ENCODE assay signal across 8 cellular contexts in genomic region chr14:90399541-90400444, GRCh38. TPM values are rescaled to one million over a fixed set of nuclear protein-coding genes. Genes with fewer than 3 reads are reported as not detected.
DNase-seq lines count a peak whose midpoint lies in the region; ATAC-seq and TF ChIP-seq lines count a peak whose summit lies in the region.

No MANE protein-coding gene starts in this region.

- peaks cover 47% of the 10 kb centered on the region for H3K79me2 ChIP-seq in GM23338 (replicated peaks; ENCODE audit: insufficient read depth)

- no peak overlapping the region for H2AFZ ChIP-seq in GM23338

- H3K4me1 ChIP-seq in GM23338 (ENCODE audit: insufficient read depth): peaks cover 14% of the 10 kb centered on the region

- H3K27ac ChIP-seq in GM23338 (ENCODE audit: low read depth) (no peak overlapping the region), RWPE1 (peak overlapping the region; percentile 40)

- H3K4me1 Mint-ChIP-seq in GM23338: peaks cover 14% of the 10 kb centered on the region
- peaks cover 48% of the 10 kb centered on the region for H3K4me1 Mint-ChIP-seq in activated T-helper 2 cell treated with anti-CD3 and anti-CD28 coated beads, Interferon-gamma antibody, Interleukin-2, Interleukin-4, amounts not matched to agents 10 μg/mL and 5 μg/mL and 100 μg/mL, durations not matched to agents 14 hours and 24 hours and 36 hours (ENCODE audit: low read depth)
- peaks cover 47% of the 10 kb centered on the region for H3K4me1 Mint-ChIP-seq in neural crest cell
- H3K4me1 Mint-ChIP-seq in stimulated activated naive CD8-positive, alpha-beta T cell treated with anti-CD3 and anti-CD28 coated beads, Interleukin-15, Interleukin-2, amounts not matched to agents 100 ng/mL and 50 ng/mL, for 24 hours (ENCODE audit: low read depth): peaks cover 66% of the 10 kb centered on the region

- peaks cover 48% of the 10 kb centered on the region for H4K20me1 ChIP-seq in GM23338 (replicated peaks; ENCODE audit: insufficient read depth)

- H3F3A ChIP-seq in GM23338 (replicated peaks; ENCODE audit: low read depth): peaks cover 16% of the 10 kb centered on the region; the same call in 1 of the 2 replicates

- H3K9me3 Mint-ChIP-seq in GM23338 (no peaks in the 10 kb centered on the region), neural crest cell (no peaks in the 10 kb centered on the region)
- H3K9me3 Mint-ChIP-seq in activated T-helper 2 cell treated with anti-CD3 and anti-CD28 coated beads, Interferon-gamma antibody, Interleukin-2, Interleukin-4, amounts not matched to agents 10 μg/mL and 5 μg/mL and 100 μg/mL, durations not matched to agents 14 hours and 24 hours and 36 hours: no peaks in the 10 kb centered on the region
- no peaks in the 10 kb centered on the region for H3K9me3 Mint-ChIP-seq in stimulated activated naive CD8-positive, alpha-beta T cell treated with anti-CD3 and anti-CD28 coated beads, Interleukin-15, Interleukin-2, amounts not matched to agents 100 ng/mL and 50 ng/mL, for 24 hours

- H3K27me3 ChIP-seq in GM23338 (ENCODE audit: insufficient read depth): no peaks in the 10 kb centered on the region

- peaks cover 48% of the 10 kb centered on the region for H3K36me3 ChIP-seq in GM23338 (ENCODE audit: insufficient read depth)

- TF ChIP-seq CTCF in GM23338 (conservative IDR thresholded peaks at IDR 0.05; ENCODE audit: low read depth in 2 of 2): peak; percentile 98 to 100
- TF ChIP-seq CTCF in LNCaP clone FGC (IDR thresholded peaks at IDR 0.05; ENCODE audit: control insufficient read depth, extremely low read depth, insufficient read depth): peak; percentile 100
- peak; percentile 99 for TF ChIP-seq CTCF in RWPE1 (conservative IDR thresholded peaks at IDR 0.05; ENCODE audit: low read depth)
- no peak for TF ChIP-seq CTCF in fibroblast of pulmonary artery (IDR thresholded peaks at IDR 0.05; ENCODE audit: low read length, missing control alignments)
- peak; percentile 100 for TF ChIP-seq CTCF in neural crest cell (conservative IDR thresholded peaks at IDR 0.05)

- H3K4me2 ChIP-seq in GM23338: peak overlapping the region; percentile 99; the same call in 1 of the 2 replicates

- DNase-seq in Daoy (ENCODE audit: low read depth): peak; percentile 94
- peak; percentile 97 for DNase-seq in GM23338 (ENCODE audit: low spot score)
- peak; percentile 85 for DNase-seq in LNCaP clone FGC (ENCODE audit: low read depth)
- peak; percentile 91 for DNase-seq in RWPE1 (ENCODE audit: low spot score)
- peak; percentile 82 for DNase-seq in activated T-helper 2 cell treated with anti-CD3 and anti-CD28 coated beads, Interferon-gamma antibody, Interleukin-2, Interleukin-4, amounts not matched to agents 10 μg/mL and 5 μg/mL and 100 μg/mL, durations not matched to agents 14 hours and 24 hours and 36 hours (ENCODE audit: low spot score)
- peak; percentile 92 for DNase-seq in fibroblast of pulmonary artery (ENCODE audit: low read depth)
- peak; percentile 85 for DNase-seq in neural crest cell (ENCODE audit: low read depth, low spot score)

- H3K4me3 ChIP-seq in GM23338 (peak overlapping the region; percentile 99), LNCaP clone FGC (ENCODE audit: low read depth, low read length) (peak overlapping the region; percentile 60; the same call in 1 of the 2 replicates), fibroblast of pulmonary artery (replicated peaks; ENCODE audit: low read depth, low read length) (no peak overlapping the region)

- CTCF ChIA-PET in RWPE1 (lab: Yijun Ruan, JAX): interaction anchor here (0.5 to 1.8 kb wide), 19 partner anchors 9 to 361 kb away, joined by 3 to 17 read pairs (median 3); no protein-coding TSS in a partner anchor

- no peaks in the 10 kb centered on the region for H3K9me2 ChIP-seq in GM23338 (ENCODE audit: insufficient read depth)

- H3K27ac Mint-ChIP-seq in GM23338 (no peak overlapping the region), neural crest cell (ENCODE audit: unreplicated experiment) (no peak overlapping the region)
- H3K27ac Mint-ChIP-seq in activated T-helper 2 cell treated with anti-CD3 and anti-CD28 coated beads, Interferon-gamma antibody, Interleukin-2, Interleukin-4, amounts not matched to agents 10 μg/mL and 5 μg/mL and 100 μg/mL, durations not matched to agents 14 hours and 24 hours and 36 hours: peak overlapping the region; percentile 97
- H3K27ac Mint-ChIP-seq in stimulated activated naive CD8-positive, alpha-beta T cell treated with anti-CD3 and anti-CD28 coated beads, Interleukin-15, Interleukin-2, amounts not matched to agents 100 ng/mL and 50 ng/mL, for 24 hours: peak overlapping the region; percentile 89

- peak; percentile 59 for ATAC-seq in GM23338

- POLR2A ChIA-PET in RWPE1 (lab: Yijun Ruan, JAX; ENCODE audit: low non-redundant PET): no interaction called here

- H3K4me3 Mint-ChIP-seq in GM23338 (peak overlapping the region; percentile 91), neural crest cell (peak overlapping the region; percentile 97)
- H3K4me3 Mint-ChIP-seq in activated T-helper 2 cell treated with anti-CD3 and anti-CD28 coated beads, Interferon-gamma antibody, Interleukin-2, Interleukin-4, amounts not matched to agents 10 μg/mL and 5 μg/mL and 100 μg/mL, durations not matched to agents 14 hours and 24 hours and 36 hours (ENCODE audit: low read depth): peak overlapping the region; percentile 94
- peak overlapping the region; percentile 91 for H3K4me3 Mint-ChIP-seq in stimulated activated naive CD8-positive, alpha-beta T cell treated with anti-CD3 and anti-CD28 coated beads, Interleukin-15, Interleukin-2, amounts not matched to agents 100 ng/mL and 50 ng/mL, for 24 hours

- H3K27me3 Mint-ChIP-seq in GM23338 (ENCODE audit: insufficient read depth, low read depth, poor library complexity) (peaks cover 13% of the 10 kb centered on the region), neural crest cell (ENCODE audit: low read depth) (peaks cover 8% of the 10 kb centered on the region)
- H3K27me3 Mint-ChIP-seq in activated T-helper 2 cell treated with anti-CD3 and anti-CD28 coated beads, Interferon-gamma antibody, Interleukin-2, Interleukin-4, amounts not matched to agents 10 μg/mL and 5 μg/mL and 100 μg/mL, durations not matched to agents 14 hours and 24 hours and 36 hours (ENCODE audit: low read depth): peaks cover 1% of the 10 kb centered on the region
- no peaks in the 10 kb centered on the region for H3K27me3 Mint-ChIP-seq in stimulated activated naive CD8-positive, alpha-beta T cell treated with anti-CD3 and anti-CD28 coated beads, Interleukin-15, Interleukin-2, amounts not matched to agents 100 ng/mL and 50 ng/mL, for 24 hours

- intact Hi-C loops in activated T-helper 2 cell treated with anti-CD3 and anti-CD28 coated beads, Interferon-gamma antibody, Interleukin-2, Interleukin-4, amounts not matched to agents 10 μg/mL and 5 μg/mL and 100 μg/mL, durations not matched to agents 14 hours and 24 hours and 36 hours (cut with micrococcal nuclease): loop anchor here (1.0 to 5.0 kb wide), 5 partner anchors 143 to 443 kb away; partner anchors contain the start of gene PSMC1

- H3K36me3 Mint-ChIP-seq in GM23338 (ENCODE audit: low read depth): peaks cover 53% of the 10 kb centered on the region
- H3K36me3 Mint-ChIP-seq in activated T-helper 2 cell treated with anti-CD3 and anti-CD28 coated beads, Interferon-gamma antibody, Interleukin-2, Interleukin-4, amounts not matched to agents 10 μg/mL and 5 μg/mL and 100 μg/mL, durations not matched to agents 14 hours and 24 hours and 36 hours (ENCODE audit: low read depth): peaks cover 63% of the 10 kb centered on the region
- peaks cover 21% of the 10 kb centered on the region for H3K36me3 Mint-ChIP-seq in neural crest cell (ENCODE audit: low read depth)
- H3K36me3 Mint-ChIP-seq in stimulated activated naive CD8-positive, alpha-beta T cell treated with anti-CD3 and anti-CD28 coated beads, Interleukin-15, Interleukin-2, amounts not matched to agents 100 ng/mL and 50 ng/mL, for 24 hours (ENCODE audit: low read depth): peaks cover 62% of the 10 kb centered on the region

TF ChIP-seq in GM23338, 12 proteins besides CTCF, POLR2A, EP300 and RAD21:
- peak; percentile 18; the same call in 1 of the 2 replicates for TF ChIP-seq CREB1 (CRISPR knock-in tag; IDR thresholded peaks at IDR 0.05; ENCODE audit: low read depth)
- TF ChIP-seq STAT1 (IDR thresholded peaks at IDR 0.05; ENCODE audit: unreplicated experiment): no peak

RNA-seq across cellular contexts. Expression of gene CALM1, which starts 3.0 kb away (rescaled TPM):
- total RNA-seq in Daoy (2014; rRNA removed; shearing (Covaris generic)): 318 and 490 TPM in 2 replicates
- total RNA-seq in GM23338 (2014; rRNA removed; shearing (Covaris generic)): 308 and 335 TPM in 2 replicates
- polyA plus RNA-seq in GM23338 (2016; fragmentation: Nextera tagmentation; extraction: Ambion mirVana): 1,841 and 2,024 TPM in 2 replicates
- 470 and 491 TPM in 2 replicates for total RNA-seq in activated T-helper 2 cell treated with anti-CD3 and anti-CD28 coated beads, Interferon-gamma antibody, Interleukin-2, Interleukin-4, amounts not matched to agents 10 μg/mL and 5 μg/mL and 100 μg/mL, durations not matched to agents 14 hours and 24 hours and 36 hours
- total RNA-seq in neural crest cell: 338 and 339 TPM in 2 replicates

Comparison
In these comparisons a context has a peak if more than half of its experiments do, and no peak if none do; other contexts are left out.
1. H3K27ac Mint-ChIP-seq: peak in activated T-helper 2 cell treated with anti-CD3 and anti-CD28 coated beads, Interferon-gamma antibody, Interleukin-2, Interleukin-4, amounts not matched to agents 10 μg/mL and 5 μg/mL and 100 μg/mL, durations not matched to agents 14 hours and 24 hours and 36 hours (single experiment) and stimulated activated naive CD8-positive, alpha-beta T cell treated with anti-CD3 and anti-CD28 coated beads, Interleukin-15, Interleukin-2, amounts not matched to agents 100 ng/mL and 50 ng/mL, for 24 hours (single experiment); none in GM23338 (single experiment) and neural crest cell (single experiment).
2. Peak in every context shown above with its lines, with median percentiles within 50 percentile points of each other: DNase-seq and H3K4me3 Mint-ChIP-seq.